ENCODE assay signal across 1 cellular context in the genomic region with DNA sequence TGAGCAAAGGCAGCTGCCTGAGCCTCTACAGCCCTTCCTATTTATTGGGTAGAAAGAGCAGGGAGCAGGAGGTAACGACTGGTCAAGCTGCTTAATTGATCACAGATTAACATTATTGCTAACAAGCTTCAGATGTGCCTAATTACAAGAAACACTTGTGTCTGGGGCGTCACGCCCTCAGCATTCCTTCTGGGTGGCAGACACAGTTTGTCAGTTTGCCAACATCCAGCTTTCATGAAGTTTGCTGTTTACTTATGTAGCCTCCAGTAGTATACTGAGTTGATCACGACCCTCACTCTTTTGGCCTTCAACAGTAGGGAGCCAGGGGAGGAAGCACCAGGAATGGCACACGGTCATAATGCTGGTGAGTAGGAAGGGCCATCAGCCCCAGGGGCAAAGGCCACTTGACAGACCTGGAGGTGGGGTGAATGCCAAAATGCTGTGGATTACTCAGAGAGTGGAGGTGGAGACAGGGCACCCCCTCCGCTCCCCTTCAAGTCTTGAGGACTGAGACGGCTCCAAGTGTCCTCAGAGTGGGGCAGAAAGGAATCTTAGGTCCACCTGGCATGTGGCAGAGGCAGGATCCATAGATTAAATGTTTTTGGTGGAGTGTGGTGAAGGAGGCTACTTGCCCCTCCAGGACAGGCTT.
TF ChIP-seq lines count a peak whose summit lies in the region.

No MANE protein-coding gene starts in this region.

TF ChIP-seq in HCT116, 20 proteins besides CTCF, POLR2A, EP300 and RAD21 (continued from another document):
- no peak for TF ChIP-seq ELF1 (IDR thresholded peaks at IDR 0.05; ENCODE audit: borderline replicate concordance, low read depth)
